In genomic region chr1:183761871-183762270, GRCh38 we compare ENCODE assay signal across 20 cellular contexts.
"Had no signal": no experiment of that assay in that cellular context is flagged by ENCODE, and none has a peak within 500 bp of the region (broad histone marks: within the 10 kb centered on the region; RNA-seq: fewer than 3 reads in every experiment).

No MANE protein-coding gene starts in this region.

- H3K4me1 ChIP-seq: gastroesophageal sphincter, pancreas, stomach had no signal

- DNase-seq: activated CD4-positive, alpha-beta T cell treated with anti-CD3 and anti-CD28 coated beads for 48 hours; activated CD4-positive, CD25-positive, alpha-beta regulatory T cell; activated CD8-positive, alpha-beta T cell treated with anti-CD3 and anti-CD28 coated beads for 36 hours; activated naive CD4-positive, alpha-beta T cell treated with anti-CD3 and anti-CD28 coated beads for 36 hours; activated T-cell treated with anti-CD3 and anti-CD28 coated beads, Interleukin-2, amount 50 U/mL, for 1 hour; anterior cingulate cortex; dermis blood vessel endothelial cell; effector memory CD4-positive, alpha-beta T cell; heart left ventricle; mesendoderm; natural killer cell; pancreas; stimulated activated CD4-positive, alpha-beta T cell treated with anti-CD3 and anti-CD28 coated beads, Interleukin-4, amount 100 ng/mL, for 24 hours; stomach; T-cell; testis had no signal

- H3K36me3 ChIP-seq: cardiac muscle cell, gastroesophageal sphincter, heart left ventricle, pancreas, stomach had no signal

- H3K27ac ChIP-seq: cardiac muscle cell, gastroesophageal sphincter, heart left ventricle, pancreas, stomach, testis had no signal

- H3K4me3 ChIP-seq: cardiac muscle cell, gastroesophageal sphincter, heart left ventricle, pancreas, stomach, testis had no signal

- ATAC-seq: activated CD8-positive, alpha-beta T cell treated with anti-CD3 and anti-CD28 coated beads for 36 hours; gastroesophageal sphincter; heart left ventricle; natural killer cell; pancreas; sciatic nerve; stimulated activated effector memory CD8-positive, alpha-beta T cell treated with anti-CD3 and anti-CD28 coated beads, Interleukin-12 subunit alpha, Interleukin-12 subunit beta, amount 100 ng/mL, for 72 hours; T-cell had no signal

- H3K9me3 ChIP-seq: pancreas, testis had no signal

- H3K27me3 ChIP-seq: cardiac muscle cell, gastroesophageal sphincter, heart left ventricle, pancreas, stomach, testis had no signal
